Comparison of ENCODE assay signal across 21 cellular contexts in genomic region chr1:228885845-228886244, GRCh38.
DNase-seq lines count a peak whose midpoint lies in the region; ATAC-seq and TF ChIP-seq lines count a peak whose summit lies in the region.
"Had no signal": no experiment of that assay in that cellular context is flagged by ENCODE, and none has a peak within 500 bp of the region (broad histone marks: within the 10 kb centered on the region; RNA-seq: fewer than 3 reads in every experiment).

No MANE protein-coding gene starts in this region.

- no peak for TF ChIP-seq POLR2A in right lobe of liver (IDR thresholded peaks at IDR 0.05)

- H3K4me3 ChIP-seq in coronary artery (no peak overlapping the region), neuronal stem cell (ENCODE audit: low read length in 2 of 2) (no peak overlapping the region), right lobe of liver (no peak overlapping the region)
- H3K4me3 ChIP-seq: GM23338 had no signal

- peak; percentile 26 for DNase-seq in coronary artery (ENCODE audit: low spot score)
- DNase-seq in islet precursor cell: peak; percentile 24
- no peak for DNase-seq in neuronal stem cell (ENCODE audit: low spot score)
- DNase-seq in ureter (ENCODE audit: low spot score): peak; percentile 24
- no peak for DNase-seq in right lobe of liver
- DNase-seq in SIG-M5 (lab: John Stamatoyannopoulos, UW): no peak
- DNase-seq: ACHN; BE2C; C1 segment of cervical spinal cord; CD4-positive, CD25-positive, alpha-beta regulatory T cell; CD8-positive, alpha-beta memory T cell; COR-L47; DMS 273 treated with DMSO at 0.1 percent for 48 hours; DMS53; DND-41; H7; HFFc6; IMR-90 had no signal

- H3K4me2 ChIP-seq in neuronal stem cell (ENCODE audit: insufficient read depth, low read length, poor library complexity, severe bottlenecking): no peak overlapping the region
- H3K4me2 ChIP-seq: GM23338 had no signal

- H3K14ac ChIP-seq in neuronal stem cell (ENCODE audit: low read length): no peak overlapping the region

- H3K79me1 ChIP-seq in neuronal stem cell (ENCODE audit: low read depth, low read length): no peaks in the 10 kb centered on the region

- peak overlapping the region; percentile 21 for H2BK15ac ChIP-seq in neuronal stem cell (ENCODE audit: low read length)

- no peak for ATAC-seq in right lobe of liver
- no peak for ATAC-seq in HG02623 (IDR thresholded peaks at IDR 0.05; ENCODE audit: unreplicated experiment)
- ATAC-seq: GM23338, HCT116 had no signal

- H3K18ac ChIP-seq in neuronal stem cell (ENCODE audit: low read length): no peak overlapping the region

- H3K9me3 ChIP-seq in neuronal stem cell (replicated peaks in 1 of 2; ENCODE audit: control insufficient read depth in 2 of 2, insufficient read depth in 1 of 2, low read depth in 1 of 2, low read length in 2 of 2) (peaks cover 0 to 10% of the 10 kb centered on the region in 2 donors), right lobe of liver (no peaks in the 10 kb centered on the region)
- H3K9me3 ChIP-seq: BE2C had no signal

- no peak overlapping the region for H2BK12ac ChIP-seq in neuronal stem cell (ENCODE audit: low read length)

- no peak overlapping the region for H3K27ac ChIP-seq in coronary artery
- H3K27ac ChIP-seq in neuronal stem cell (replicated peaks; ENCODE audit: low read length): no peak overlapping the region
- H3K27ac ChIP-seq in right lobe of liver: no peak overlapping the region

- no peak overlapping the region for H2BK5ac ChIP-seq in neuronal stem cell (ENCODE audit: low read length)

- WGBS in neuronal stem cell (ENCODE audit: extremely low coverage in 2 of 2, insufficient read length in 2 of 2, insufficient replicate concordance in 1 of 2), 2 donors: no CpG with 5 or more reads among the region's 7 CpGs
- 91% methylated on average over 6 of the region's 7 CpGs for WGBS in right lobe of liver (ENCODE audit: insufficient coverage, low coverage, low lambda C conversion rate, missing lambda C conversion rate)

- H3K23ac ChIP-seq in neuronal stem cell (ENCODE audit: low read depth, low read length, poor library complexity): no peak overlapping the region

- H3K4me1 ChIP-seq in neuronal stem cell (ENCODE audit: control insufficient read depth in 2 of 2, insufficient read depth in 1 of 2, low read depth in 1 of 2, low read length in 2 of 2) (peaks cover 3 to 5% of the 10 kb centered on the region in 2 donors), right lobe of liver (peaks cover 0 to 3% (median 0%) of the 10 kb centered on the region in 4 donors)

- no peak overlapping the region for H3K4ac ChIP-seq in neuronal stem cell (ENCODE audit: low read length)

- H3K27me3 ChIP-seq in neuronal stem cell (ENCODE audit: control insufficient read depth in 3 of 3, insufficient read depth in 3 of 3, low read depth in 1 of 3, low read length in 3 of 3): no peaks in the 10 kb centered on the region
- H3K27me3 ChIP-seq in right lobe of liver: no peaks in the 10 kb centered on the region
- H3K27me3 ChIP-seq: BE2C had no signal

- H4K8ac ChIP-seq in neuronal stem cell (ENCODE audit: low read depth, low read length): no peak overlapping the region

- intact Hi-C loops in right lobe of liver (cut with DNase I): no loop called here

- no peak overlapping the region for H2AFZ ChIP-seq in neuronal stem cell (ENCODE audit: low read length)
- H2AFZ ChIP-seq: GM23338 had no signal

- no peak for TF ChIP-seq CTCF in coronary artery (IDR thresholded peaks at IDR 0.05)
- TF ChIP-seq CTCF in right lobe of liver (IDR thresholded peaks at IDR 0.05): no peak

- H3K36me3 ChIP-seq in neuronal stem cell (replicated peaks in 1 of 2; ENCODE audit: control insufficient read depth in 2 of 2, insufficient read depth in 2 of 2, low read length in 2 of 2) (no peaks in the 10 kb centered on the region), right lobe of liver (no peaks in the 10 kb centered on the region)
- H3K36me3 ChIP-seq: BE2C had no signal

- H3K9ac ChIP-seq in neuronal stem cell (ENCODE audit: low read depth, low read length, poor library complexity): no peak overlapping the region

- no peak overlapping the region for H4K91ac ChIP-seq in neuronal stem cell (ENCODE audit: low read depth, low read length, poor library complexity)

- H2AK5ac ChIP-seq in neuronal stem cell (ENCODE audit: low read depth, low read length): no peak overlapping the region

- H2BK120ac ChIP-seq in neuronal stem cell (ENCODE audit: low read depth, low read length): no peak overlapping the region

Comparison
In these comparisons a context has a peak if more than half of its experiments do, and no peak if none do; other contexts are left out.
1. DNase-seq: peak in coronary artery (single experiment), islet precursor cell (single experiment) and ureter (single experiment); none in neuronal stem cell (single experiment), right lobe of liver (0 of 3) and SIG-M5 (single experiment).